In genomic region chr12:53840316-53840715, GRCh38 we compare ENCODE assay signal across 23 cellular contexts.
"Had no signal": no experiment of that assay in that cellular context is flagged by ENCODE, and none has a peak within 500 bp of the region (broad histone marks: within the 10 kb centered on the region; RNA-seq: fewer than 3 reads in every experiment).

No MANE protein-coding gene starts in this region.

- ATAC-seq: effector memory CD8-positive, alpha-beta T cell; esophagus mucosa; gastrocnemius medialis; heart right ventricle; left cardiac atrium; left lung; left ventricle myocardium superior; lower lobe of right lung; mucosa of descending colon; naive thymus-derived CD8-positive, alpha-beta T cell had no signal

- H3K36me3 ChIP-seq: esophagus squamous epithelium, gastrocnemius medialis, heart right ventricle, left lung, lower lobe of right lung had no signal

- DNase-seq: cortex of kidney; effector CD8-positive, alpha-beta T cell; effector memory CD8-positive, alpha-beta T cell; endodermal cell; erythroblast; esophagus squamous epithelium; foreskin fibroblast; foreskin melanocyte; gastrocnemius medialis; glutamatergic neuron; head of caudate nucleus; heart right ventricle; hippocampal formation; left cardiac atrium; left lung; left ventricle myocardium superior; lower lobe of right lung; mesenchymal stem cell; mucosa of descending colon; naive B cell; naive thymus-derived CD8-positive, alpha-beta T cell had no signal

- H3K9me3 ChIP-seq: esophagus squamous epithelium, gastrocnemius medialis, heart right ventricle, left lung, lower lobe of right lung, mucosa of descending colon had no signal

- H3K4me3 ChIP-seq: esophagus squamous epithelium, gastrocnemius medialis, heart right ventricle, left lung, lower lobe of right lung, mucosa of descending colon had no signal

- H3K4me1 ChIP-seq: esophagus squamous epithelium, gastrocnemius medialis, heart right ventricle, left lung, lower lobe of right lung had no signal

- H3K27ac ChIP-seq: epithelial cell of prostate, esophagus squamous epithelium, gastrocnemius medialis, heart right ventricle, left lung, lower lobe of right lung had no signal
